8 cellular contexts compared by ENCODE assay signal in the genomic region with DNA sequence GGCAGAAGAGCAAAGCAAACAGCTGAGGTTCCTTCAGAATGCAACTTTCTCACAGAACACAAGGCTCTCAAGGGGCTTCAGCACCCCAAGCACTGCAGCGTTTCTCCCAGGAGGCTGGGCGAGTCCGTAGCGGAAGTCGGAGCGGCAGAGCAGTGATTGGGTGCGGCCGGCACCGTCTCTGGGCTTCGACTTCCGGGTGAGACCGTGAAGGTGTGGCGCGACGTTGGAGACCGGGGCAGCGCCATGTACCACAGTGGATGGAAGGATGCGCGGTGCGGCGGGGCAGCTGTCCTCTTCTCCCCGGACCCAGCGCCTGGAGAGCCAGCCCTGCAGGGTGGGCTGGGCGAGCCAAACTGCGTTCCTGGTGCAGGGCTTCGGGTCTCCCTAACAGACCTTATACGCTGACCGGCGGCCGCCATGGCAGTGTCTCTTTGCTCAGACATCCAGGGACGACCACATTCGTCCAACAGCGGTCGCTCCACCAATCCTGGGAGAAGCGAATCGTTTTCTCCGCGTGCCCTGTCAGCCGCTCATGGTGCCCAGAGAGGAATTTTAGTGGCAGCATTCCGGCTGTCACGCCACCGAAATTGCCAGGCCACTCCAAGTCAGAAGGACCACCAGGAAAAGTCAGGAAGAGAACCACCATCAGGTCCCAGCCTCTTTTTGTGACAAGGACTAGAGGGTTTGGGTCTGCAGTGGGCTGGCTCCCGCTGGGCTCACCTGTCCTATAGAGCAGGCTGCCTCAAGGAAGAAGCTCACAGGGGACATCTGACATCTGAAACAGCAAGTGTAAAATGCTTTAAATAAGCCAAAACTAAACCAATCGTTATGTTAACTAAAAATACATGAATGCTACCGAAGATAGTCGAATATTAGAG. TPM values are rescaled to one million over a fixed set of nuclear protein-coding genes. Genes with fewer than 3 reads are reported as not detected.
DNase-seq lines count a peak whose midpoint lies in the region; ATAC-seq and TF ChIP-seq lines count a peak whose summit lies in the region.

No MANE protein-coding gene starts in this region.

- H2BK120ac ChIP-seq in mesendoderm (ENCODE audit: low read depth, low read length), result no peak overlapping the region

- H3K9me3 Mint-ChIP-seq in activated CD8-positive, alpha-beta T cell treated with anti-CD3 and anti-CD28 coated beads, Interleukin-2, amount 10 ng/mL, durations not matched to agents 7 days and 5 days (ENCODE audit: insufficient read depth), result no peaks in the 10 kb centered on the region

- H3K9ac ChIP-seq in mesendoderm (ENCODE audit: low read length), result peak overlapping the region; percentile 75

- H3K9me3 ChIP-seq in effector memory CD4-positive, alpha-beta T cell (ENCODE audit: control insufficient read depth, low read length), result no peaks in the 10 kb centered on the region

- no peak overlapping the region for H2AK5ac ChIP-seq in mesendoderm (ENCODE audit: low read length)

- peaks cover 4% of the 10 kb centered on the region for H3K4me1 ChIP-seq in effector memory CD4-positive, alpha-beta T cell (ENCODE audit: control insufficient read depth, insufficient read depth, low read length, poor library complexity, severe bottlenecking)
- no peaks in the 10 kb centered on the region for H3K4me1 ChIP-seq in mesendoderm (ENCODE audit: control insufficient read depth, low read depth, low read length)

- peak; percentile 87 for TF ChIP-seq POLR2A in GM15510 (IDR thresholded peaks at IDR 0.05; ENCODE audit: borderline replicate concordance, extremely low read depth, insufficient read length)

- DNase-seq in NCI-H2227 treated with DMSO at 0.1 percent for 48 hours (lab: John Stamatoyannopoulos, UW) (peak; percentile 81), mesendoderm (peak; percentile 89), HuH-7.5 (ENCODE audit: low spot score) (no peak)
- DNase-seq in activated CD8-positive, alpha-beta T cell treated with anti-CD3 and anti-CD28 coated beads, Interleukin-2, amount 10 ng/mL, durations not matched to agents 7 days and 5 days, result peak; percentile 89
- DNase-seq in effector memory CD4-positive, alpha-beta T cell, result peak; percentile 29 to 49 (median 49)
- peak; percentile 61 for DNase-seq in stimulated activated CD8-positive, alpha-beta memory T cell treated with anti-CD3 and anti-CD28 coated beads, Interleukin-12 subunit alpha, Interleukin-12 subunit beta, amount 100 ng/mL, for 4 hours (ENCODE audit: low read depth)

- H3K79me2 ChIP-seq in mesendoderm (ENCODE audit: control insufficient read depth, insufficient read depth, low read length), result no peaks in the 10 kb centered on the region

- peak overlapping the region; percentile 84 for H3K4me3 Mint-ChIP-seq in activated CD8-positive, alpha-beta T cell treated with anti-CD3 and anti-CD28 coated beads, Interleukin-2, amount 10 ng/mL, durations not matched to agents 7 days and 5 days

- ATAC-seq in HG02852 (IDR thresholded peaks at IDR 0.05; ENCODE audit: unreplicated experiment), result peak; percentile 100
- peak; percentile 100 for ATAC-seq in activated CD8-positive, alpha-beta T cell treated with anti-CD3 and anti-CD28 coated beads, Interleukin-2, amount 10 ng/mL, durations not matched to agents 7 days and 5 days

- no peak overlapping the region for H3K18ac ChIP-seq in mesendoderm (ENCODE audit: low read length)

- H3K56ac ChIP-seq in mesendoderm (ENCODE audit: low read length), result peak overlapping the region; percentile 94

- H3K27ac ChIP-seq in effector memory CD4-positive, alpha-beta T cell (ENCODE audit: insufficient read depth, low read length, poor library complexity, severe bottlenecking), result no peak overlapping the region
- H3K27ac ChIP-seq in mesendoderm (ENCODE audit: low read depth, low read length), result no peak overlapping the region

- H3K4me2 ChIP-seq in mesendoderm (ENCODE audit: low read length), result peak overlapping the region; percentile 88

- H3K36me3 Mint-ChIP-seq in activated CD8-positive, alpha-beta T cell treated with anti-CD3 and anti-CD28 coated beads, Interleukin-2, amount 10 ng/mL, durations not matched to agents 7 days and 5 days (ENCODE audit: low read depth), result peaks cover 14% of the 10 kb centered on the region

- peak overlapping the region; percentile 69 for H3K4me3 ChIP-seq in effector memory CD4-positive, alpha-beta T cell (ENCODE audit: insufficient read depth, low read depth, low read length, poor library complexity, severe bottlenecking)
- peak overlapping the region; percentile 76 for H3K4me3 ChIP-seq in mesendoderm (ENCODE audit: low read length)

- H3K79me1 ChIP-seq in mesendoderm (ENCODE audit: low read length), result no peaks in the 10 kb centered on the region

- H3K27me3 Mint-ChIP-seq in activated CD8-positive, alpha-beta T cell treated with anti-CD3 and anti-CD28 coated beads, Interleukin-2, amount 10 ng/mL, durations not matched to agents 7 days and 5 days (ENCODE audit: low read depth), result peaks cover 2% of the 10 kb centered on the region

- no peaks in the 10 kb centered on the region for H3K27me3 ChIP-seq in effector memory CD4-positive, alpha-beta T cell (replicated peaks; ENCODE audit: control insufficient read depth, insufficient read depth, low read length, poor library complexity, severe bottlenecking)
- H3K27me3 ChIP-seq in mesendoderm (ENCODE audit: insufficient read depth, low read length, poor library complexity), result no peaks in the 10 kb centered on the region

- peaks cover 11% of the 10 kb centered on the region for H3K4me1 Mint-ChIP-seq in activated CD8-positive, alpha-beta T cell treated with anti-CD3 and anti-CD28 coated beads, Interleukin-2, amount 10 ng/mL, durations not matched to agents 7 days and 5 days (ENCODE audit: low read depth)

- no peak overlapping the region for H3K23ac ChIP-seq in mesendoderm (ENCODE audit: low read length)

- no peak overlapping the region for H2BK5ac ChIP-seq in mesendoderm (ENCODE audit: low read length)

- POLR2A ChIA-PET in activated CD8-positive, alpha-beta T cell treated with anti-CD3 and anti-CD28 coated beads, Interleukin-2, amount 10 ng/mL, durations not matched to agents 7 days and 5 days (lab: Charles Lee), result no interaction called here

- H3K36me3 ChIP-seq in effector memory CD4-positive, alpha-beta T cell (ENCODE audit: control insufficient read depth, insufficient read depth, low read length), result no peaks in the 10 kb centered on the region
- H3K36me3 ChIP-seq in mesendoderm (ENCODE audit: control insufficient read depth, insufficient read depth, low read length), result no peaks in the 10 kb centered on the region

- peak overlapping the region; percentile 30 for H4K8ac ChIP-seq in mesendoderm (ENCODE audit: low read depth, low read length)

- H2BK15ac ChIP-seq in mesendoderm (replicated peaks; ENCODE audit: low read depth), result no peak overlapping the region

- H3K4ac ChIP-seq in mesendoderm (ENCODE audit: low read depth, low read length), result no peak overlapping the region

- no CpG with 5 or more reads among the region's 46 CpGs for WGBS in mesendoderm (ENCODE audit: extremely low coverage, insufficient coverage, low lambda C conversion rate)

- peak overlapping the region; percentile 76 for H3K27ac Mint-ChIP-seq in activated CD8-positive, alpha-beta T cell treated with anti-CD3 and anti-CD28 coated beads, Interleukin-2, amount 10 ng/mL, durations not matched to agents 7 days and 5 days

- H4K5ac ChIP-seq in mesendoderm (ENCODE audit: low read length), result no peak overlapping the region

- CTCF ChIA-PET in activated CD8-positive, alpha-beta T cell treated with anti-CD3 and anti-CD28 coated beads, Interleukin-2, amount 10 ng/mL, durations not matched to agents 7 days and 5 days (lab: Charles Lee), result interaction anchor here (0.6 to 1.6 kb wide), 2 partner anchors 20 to 105 kb away, joined by 6 to 8 read pairs; a partner anchor contains a TSS

RNA-seq across cellular contexts. Expression of a gene that starts 20.5 kb away (rescaled TPM):
- total RNA-seq in activated CD8-positive, alpha-beta T cell treated with anti-CD3 and anti-CD28 coated beads, Interleukin-2, amount 10 ng/mL, durations not matched to agents 7 days and 5 days, result 1 to 10 TPM; 1.0 to 1.8 TPM
- 4.0 TPM for polyA plus RNA-seq in mesendoderm (2013, experiment 1 of 2)
- polyA plus RNA-seq in mesendoderm (2013, experiment 2 of 2), result 4.1 TPM
